In genomic region chr1:201506092-201506491, GRCh38 we compare ENCODE assay signal across 8 cellular contexts. TPM values are rescaled to one million over a fixed set of nuclear protein-coding genes. Genes with fewer than 3 reads are reported as not detected.
DNase-seq lines count a peak whose midpoint lies in the region; ATAC-seq and TF ChIP-seq lines count a peak whose summit lies in the region.

No MANE protein-coding gene starts in this region.

- peaks cover 17 to 31% of the 10 kb centered on the region in 2 donors for H3K4me1 Mint-ChIP-seq in natural killer cell

- TF ChIP-seq CTCF in LNCaP clone FGC (IDR thresholded peaks at IDR 0.05; ENCODE audit: control insufficient read depth, extremely low read depth, insufficient read depth) (no peak), choroid plexus epithelial cell (conservative IDR thresholded peaks at IDR 0.05; ENCODE audit: low read depth, low read length) (no peak), natural killer cell (IDR thresholded peaks at IDR 0.05) (no peak)

- DNase-seq in Ammon's horn (ENCODE audit: low spot score) (peak; percentile 57), LNCaP clone FGC (ENCODE audit: low read depth) (no peak), choroid plexus epithelial cell (ENCODE audit: low read depth) (peak; percentile 31), natural killer cell (no peak), LoVo (ENCODE audit: low spot score) (no peak), cortex of kidney (lab: John Stamatoyannopoulos, UW) (no peak), pons (ENCODE audit: low spot score) (no peak)
- no peak for DNase-seq in activated CD8-positive, alpha-beta memory T cell treated with anti-CD3 and anti-CD28 coated beads, Interleukin-2, amount 50 U/mL, for 48 hours

- intact Hi-C loops in natural killer cell (cut with micrococcal nuclease), result no loop called here

- H3K9me3 Mint-ChIP-seq in natural killer cell, result no peaks in the 10 kb centered on the region

- no peaks in the 10 kb centered on the region for H3K27me3 Mint-ChIP-seq in natural killer cell (ENCODE audit: low read depth in 2 of 2)

- peak overlapping the region; percentile 88 for H3K4me3 Mint-ChIP-seq in natural killer cell

- peak overlapping the region; percentile 81 for H3K4me3 ChIP-seq in LNCaP clone FGC (ENCODE audit: low read depth, low read length)
- peak overlapping the region; percentile 78 for H3K4me3 ChIP-seq in choroid plexus epithelial cell (ENCODE audit: low read depth, low read length)

- no peak for ATAC-seq in natural killer cell

- H3K36me3 Mint-ChIP-seq in natural killer cell, result no peaks in the 10 kb centered on the region

- peak overlapping the region; percentile 60 to 77 for H3K27ac Mint-ChIP-seq in natural killer cell

RNA-seq across cellular contexts. Expression of gene CSRP1, which starts 0.8 kb away (rescaled TPM):
- 10 to 100 TPM; 36.9 to 48.4 (median 44.1) TPM for total RNA-seq in natural killer cell

RNA-seq across cellular contexts. Expression of gene NAV1, which starts 32.8 kb away (rescaled TPM):
- total RNA-seq in natural killer cell, result 1 to 10 TPM; 2.5 to 3.9 (median 2.8) TPM

RNA-seq across cellular contexts. Expression of gene PHLDA3, which starts 37.1 kb away (rescaled TPM):
- 1 to 10 TPM in 2 of 3 donors, under 1 TPM in 1; 0.63 to 1.7 (median 1.1) TPM for total RNA-seq in natural killer cell

Comparison
In these comparisons a context has a peak if more than half of its experiments do, and no peak if none do; other contexts are left out.
1. DNase-seq: peak in Ammon's horn (single experiment) and choroid plexus epithelial cell (single experiment); none in LNCaP clone FGC (single experiment), natural killer cell (single experiment), LoVo (single experiment), cortex of kidney (single experiment), pons (single experiment) and activated CD8-positive, alpha-beta memory T cell treated with anti-CD3 and anti-CD28 coated beads, Interleukin-2, amount 50 U/mL, for 48 hours (single experiment).